Comparison of ENCODE assay signal across 10 cellular contexts in the genomic region with DNA sequence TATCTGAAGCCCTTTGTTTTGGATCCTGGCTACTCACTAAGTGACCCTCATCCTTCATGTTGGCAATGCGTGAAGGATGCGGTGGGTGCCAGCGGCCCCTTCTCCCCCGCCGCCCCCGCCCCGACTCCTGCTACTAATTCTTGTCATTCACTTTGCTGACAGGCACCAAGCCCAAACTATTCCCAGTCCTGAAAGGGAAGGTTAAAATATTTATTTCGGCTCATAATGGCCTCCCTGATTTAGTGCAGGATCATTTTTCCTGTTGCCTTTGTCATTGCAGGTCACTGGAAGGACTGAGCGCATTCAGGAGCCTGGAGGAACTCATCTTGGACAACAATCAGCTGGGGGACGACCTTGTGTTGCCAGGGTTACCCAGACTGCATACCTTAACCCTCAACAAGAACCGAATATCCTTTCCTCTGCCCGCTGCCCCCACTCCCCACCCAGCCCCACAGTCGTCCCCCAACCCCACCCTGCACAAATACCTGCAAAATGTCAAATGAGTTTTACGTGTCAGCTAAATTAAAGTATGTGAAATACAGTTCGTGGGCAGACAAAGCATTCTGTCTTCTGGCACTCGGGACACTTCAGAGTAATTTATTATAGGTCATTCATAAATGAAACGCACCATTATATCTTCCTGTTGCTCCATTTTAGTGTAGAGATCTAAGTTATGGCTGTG.
A peak's percentile ranks its signal among the peaks of the same experiment; 100 is the strongest.
DNase-seq lines count a peak whose midpoint lies in the region; ATAC-seq, FAIRE-seq and TF ChIP-seq lines count a peak whose summit lies in the region.
"Had no signal": no experiment of that assay in that cellular context is flagged by ENCODE, and none has a peak within 500 bp of the region (broad histone marks: within the 10 kb centered on the region; RNA-seq: fewer than 3 reads in every experiment).

No MANE protein-coding gene starts in this region.

- POLR2A ChIA-PET in HepG2 (lab: Yijun Ruan, JAX), result interaction anchor here (0.6 to 9.5 kb wide), 7 partner anchors 10 to 634 kb away, joined by 3 to 145 read pairs (median 5); a partner anchor contains a TSS

- H3K9me3 Mint-ChIP-seq in nephron, result peaks cover 17% of the 10 kb centered on the region

- TF ChIP-seq RAD21 in HepG2 (CRISPR knock-in tag; IDR thresholded peaks at IDR 0.05), result no peak

- H3K36me3 Mint-ChIP-seq in nephron (ENCODE audit: low read depth), result peaks cover 13% of the 10 kb centered on the region
- H3K36me3 Mint-ChIP-seq: immature natural killer cell had no signal

- H3K36me3 ChIP-seq in HepG2 (replicated peaks in 1 of 2; ENCODE audit: control insufficient read depth in 1 of 2, insufficient read depth in 2 of 2, low read length in 2 of 2) (peaks cover 0 to 2% of the 10 kb centered on the region in 2 experiments; a peak in 4 of 5 replicates), right lobe of liver (no peaks in the 10 kb centered on the region)

- CTCF ChIA-PET in HepG2 (lab: Yijun Ruan, JAX; ENCODE audit: low intra/inter-chr PET ratio, low total read pairs), result no interaction called here

- H3K27me3 Mint-ChIP-seq in nephron (ENCODE audit: low read depth), result peaks cover 25% of the 10 kb centered on the region

- ATAC-seq in HepG2, result no peak
- ATAC-seq in right lobe of liver, result no peak
- ATAC-seq in HG02571 (IDR thresholded peaks at IDR 0.05; ENCODE audit: unreplicated experiment), result no peak

- H3K4me3 ChIP-seq in HepG2 (replicated peaks in 1 of 3; ENCODE audit: insufficient read depth in 1 of 3, low read depth in 2 of 3, low read length in 3 of 3) (no peak overlapping the region), right lobe of liver (no peak overlapping the region), epithelial cell of proximal tubule (ENCODE audit: low read depth, low read length) (peak overlapping the region; percentile 23)

- WGBS in HepG2 (ENCODE audit: low lambda C conversion rate), result 81% methylated on average over 17 of the region's 17 CpGs
- WGBS in right lobe of liver (ENCODE audit: insufficient coverage, low coverage, low lambda C conversion rate, missing lambda C conversion rate), result 49% methylated on average over 14 of the region's 17 CpGs

- H3K4me1 Mint-ChIP-seq in nephron, result peaks cover 40% of the 10 kb centered on the region
- H3K4me1 Mint-ChIP-seq: immature natural killer cell had no signal

- H3K27me3 ChIP-seq in HepG2 (ENCODE audit: control insufficient read depth in 1 of 2, insufficient read depth in 2 of 2, low read length in 2 of 2) (no peaks in the 10 kb centered on the region; a peak in 1 of 5 replicates), right lobe of liver (no peaks in the 10 kb centered on the region)

- BruUV-seq in HepG2 (replicated peaks; lab: Mats Ljungman, UMichigan), result no TSS peak

- no peak for FAIRE-seq in HepG2 (lab: Jason Lieb, UNC)

- TF ChIP-seq EP300 in HepG2 (IDR thresholded peaks at IDR 0.05; ENCODE audit: low read depth in 2 of 2, low read length in 2 of 2) (no peak), HepG2 (CRISPR knock-in tag; IDR thresholded peaks at IDR 0.05; ENCODE audit: borderline replicate concordance) (no peak)

- peak overlapping the region; percentile 19; the same call in 1 of the 2 replicates for H3K4me2 ChIP-seq in HepG2 (ENCODE audit: low read depth, low read length)

- no peaks in the 10 kb centered on the region for H4K20me1 ChIP-seq in HepG2 (ENCODE audit: insufficient read depth, low read length)

- H3K27ac ChIP-seq in HepG2 (ENCODE audit: extremely low read length, insufficient read depth, low read length) (peak overlapping the region; percentile 97), right lobe of liver (peak overlapping the region in 1 of 3 donors; percentile 44)

- TF ChIP-seq POLR2A in HepG2 (IDR thresholded peaks at IDR 0.05; ENCODE audit: insufficient read depth in 1 of 2, low read depth in 2 of 2, low read length in 2 of 2), result no peak
- no peak for TF ChIP-seq POLR2A in right lobe of liver (IDR thresholded peaks at IDR 0.05)

- peaks cover 28% of the 10 kb centered on the region for H3K9me3 ChIP-seq in HepG2 (ENCODE audit: low read length)
- H3K9me3 ChIP-seq in right lobe of liver, result peaks cover 0 to 2% (median 0%) of the 10 kb centered on the region in 4 donors

- DNase-seq in HepG2 (ENCODE audit: low spot score), result no peak
- no peak for DNase-seq in right lobe of liver
- no peak for DNase-seq in epithelial cell of proximal tubule (ENCODE audit: low read depth)
- DNase-seq in D341Med (ENCODE audit: low spot score), result no peak
- no peak for DNase-seq in germinal center (ENCODE audit: low spot score)
- no peak for DNase-seq in iPS-NIHi7 (ENCODE audit: extremely low spot score)

- intact Hi-C loops in HepG2 (cut with micrococcal nuclease; ENCODE audit: unreplicated experiment) (loop anchor here (2.0 to 5.0 kb wide), 2 partner anchors 124 to 635 kb away; a partner anchor contains a TSS), right lobe of liver (cut with DNase I) (loop anchor here in 1 of 2 donors (10.0 kb wide), 1 partner anchor 641 kb away; no protein-coding TSS in a partner anchor)

- in situ Hi-C loops in HepG2 (cut with HindIII; ENCODE audit: extremely low pct_ligation_motif_present, low pct_unique_long_range_greater_than_20kb), result loop anchor here (10.0 kb wide), 2 partner anchors 261 to 641 kb away; no protein-coding TSS in a partner anchor

- no peak overlapping the region for H2AFZ ChIP-seq in HepG2 (ENCODE audit: low read length)

- H3K79me2 ChIP-seq in HepG2 (ENCODE audit: insufficient read depth, low read length), result peaks cover 25% of the 10 kb centered on the region

- H3K4me1 ChIP-seq in HepG2 (ENCODE audit: insufficient read depth, low read length) (peaks cover 62% of the 10 kb centered on the region), right lobe of liver (peaks cover 0 to 49% (median 13%) of the 10 kb centered on the region in 4 donors)

- H3K27ac Mint-ChIP-seq in nephron, result peak overlapping the region; percentile 48 to 89 (median 49)
- H3K27ac Mint-ChIP-seq: immature natural killer cell, WTC11 had no signal

- H3K9ac ChIP-seq in HepG2 (ENCODE audit: insufficient read depth, low read depth, low read length), result no peak overlapping the region

- TF ChIP-seq CTCF in HepG2 (CRISPR knock-in tag; IDR thresholded peaks at IDR 0.05) (no peak), right lobe of liver (IDR thresholded peaks at IDR 0.05) (no peak), epithelial cell of proximal tubule (conservative IDR thresholded peaks at IDR 0.05; ENCODE audit: low read depth, low read length) (no peak), nephron (IDR thresholded peaks at IDR 0.05; ENCODE audit: unreplicated experiment in 3 of 3) (no peak)

- peak overlapping the region; percentile 12 to 64 (median 36) for H3K4me3 Mint-ChIP-seq in nephron
- H3K4me3 Mint-ChIP-seq: immature natural killer cell, WTC11 had no signal

TF ChIP-seq in HepG2, 621 proteins besides CTCF, POLR2A, EP300 and RAD21:
- TF ChIP-seq, protein P1, sequence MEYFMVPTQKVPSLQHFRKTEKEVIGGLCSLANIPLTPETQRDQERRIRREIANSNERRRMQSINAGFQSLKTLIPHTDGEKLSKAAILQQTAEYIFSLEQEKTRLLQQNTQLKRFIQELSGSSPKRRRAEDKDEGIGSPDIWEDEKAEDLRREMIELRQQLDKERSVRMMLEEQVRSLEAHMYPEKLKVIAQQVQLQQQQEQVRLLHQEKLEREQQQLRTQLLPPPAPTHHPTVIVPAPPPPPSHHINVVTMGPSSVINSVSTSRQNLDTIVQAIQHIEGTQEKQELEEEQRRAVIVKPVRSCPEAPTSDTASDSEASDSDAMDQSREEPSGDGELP (IDR thresholded peaks at IDR 0.05; ENCODE audit: borderline replicate concordance, low read depth), result 0 out of 2 replicates have a peak, but pooled peaks have one; percentile 20
- no peak for TF ChIP-seq AGO1 (IDR thresholded peaks at IDR 0.05; ENCODE audit: low read depth, low read length, poor library complexity, severe bottlenecking)
